Comparison of ENCODE assay signal across 1 cellular context in the genomic region with DNA sequence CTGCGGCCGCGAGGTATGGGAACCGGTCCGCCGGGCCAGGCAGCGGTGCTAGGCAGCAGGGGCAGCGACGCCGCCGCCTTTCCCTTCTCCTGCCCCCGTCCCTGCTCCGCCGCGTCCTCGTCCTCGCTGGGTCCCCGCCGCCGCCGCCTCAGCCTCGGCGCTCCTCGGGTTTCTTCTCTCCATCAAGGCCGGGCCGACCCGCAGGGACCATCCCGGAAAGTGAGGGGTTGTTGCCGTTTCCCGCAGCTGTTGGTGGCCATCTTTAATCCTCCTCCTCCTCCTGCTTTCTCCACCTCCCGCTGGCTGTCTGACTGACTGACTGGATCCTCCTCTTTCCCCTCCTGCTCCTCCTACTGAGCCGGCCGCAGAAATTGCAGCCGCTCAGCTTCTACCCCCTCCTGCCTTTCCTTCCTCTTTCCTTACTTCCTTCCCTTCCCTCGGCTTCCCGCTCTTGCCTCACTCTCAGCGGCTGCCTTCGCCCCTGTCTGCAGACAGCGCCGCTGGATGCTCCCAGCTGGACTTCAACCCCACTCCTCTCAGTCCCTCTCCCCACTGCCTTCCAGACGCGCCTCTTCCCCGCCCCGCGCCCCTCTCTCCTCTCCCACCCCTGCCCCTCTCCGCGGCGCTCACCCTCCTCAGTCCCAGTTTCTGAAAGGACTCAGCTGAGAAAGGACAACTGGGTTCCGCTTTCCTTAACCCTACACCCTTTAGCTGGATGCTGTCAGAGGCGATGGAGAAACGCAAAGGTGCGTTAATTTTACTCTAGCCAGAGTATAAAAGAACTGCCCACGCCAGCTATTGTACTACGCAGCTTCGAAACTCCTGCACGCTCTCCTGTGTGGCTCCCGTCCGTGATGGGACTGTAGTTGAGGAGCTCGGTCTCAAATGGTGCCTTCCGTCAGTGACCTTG.
TF ChIP-seq lines count a peak whose summit lies in the region.

A gene with protein sequence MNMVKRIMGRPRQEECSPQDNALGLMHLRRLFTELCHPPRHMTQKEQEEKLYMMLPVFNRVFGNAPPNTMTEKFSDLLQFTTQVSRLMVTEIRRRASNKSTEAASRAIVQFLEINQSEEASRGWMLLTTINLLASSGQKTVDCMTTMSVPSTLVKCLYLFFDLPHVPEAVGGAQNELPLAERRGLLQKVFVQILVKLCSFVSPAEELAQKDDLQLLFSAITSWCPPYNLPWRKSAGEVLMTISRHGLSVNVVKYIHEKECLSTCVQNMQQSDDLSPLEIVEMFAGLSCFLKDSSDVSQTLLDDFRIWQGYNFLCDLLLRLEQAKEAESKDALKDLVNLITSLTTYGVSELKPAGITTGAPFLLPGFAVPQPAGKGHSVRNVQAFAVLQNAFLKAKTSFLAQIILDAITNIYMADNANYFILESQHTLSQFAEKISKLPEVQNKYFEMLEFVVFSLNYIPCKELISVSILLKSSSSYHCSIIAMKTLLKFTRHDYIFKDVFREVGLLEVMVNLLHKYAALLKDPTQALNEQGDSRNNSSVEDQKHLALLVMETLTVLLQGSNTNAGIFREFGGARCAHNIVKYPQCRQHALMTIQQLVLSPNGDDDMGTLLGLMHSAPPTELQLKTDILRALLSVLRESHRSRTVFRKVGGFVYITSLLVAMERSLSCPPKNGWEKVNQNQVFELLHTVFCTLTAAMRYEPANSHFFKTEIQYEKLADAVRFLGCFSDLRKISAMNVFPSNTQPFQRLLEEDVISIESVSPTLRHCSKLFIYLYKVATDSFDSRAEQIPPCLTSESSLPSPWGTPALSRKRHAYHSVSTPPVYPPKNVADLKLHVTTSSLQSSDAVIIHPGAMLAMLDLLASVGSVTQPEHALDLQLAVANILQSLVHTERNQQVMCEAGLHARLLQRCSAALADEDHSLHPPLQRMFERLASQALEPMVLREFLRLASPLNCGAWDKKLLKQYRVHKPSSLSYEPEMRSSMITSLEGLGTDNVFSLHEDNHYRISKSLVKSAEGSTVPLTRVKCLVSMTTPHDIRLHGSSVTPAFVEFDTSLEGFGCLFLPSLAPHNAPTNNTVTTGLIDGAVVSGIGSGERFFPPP (N-terminal part only) (minus strand): TSS at position 309 of the 910 bp plus-strand sequence. CDS start 106,099 bp downstream, outside the sequence.

TF ChIP-seq in H1, 55 proteins besides CTCF, POLR2A, EP300 and RAD21 (continued from another document):
- no peak for TF ChIP-seq ZNF274 (IDR thresholded peaks at IDR 0.05; ENCODE audit: borderline replicate concordance, extremely low read depth, low read length)
- TF ChIP-seq JUN (IDR thresholded peaks at IDR 0.05; ENCODE audit: low read depth, low read length) = no peak
- TF ChIP-seq KDM1A (IDR thresholded peaks at IDR 0.05; ENCODE audit: borderline replicate concordance, low read length) = 0 out of 2 replicates have a peak, but pooled peaks have one; percentile 10
- TF ChIP-seq, protein P1, sequence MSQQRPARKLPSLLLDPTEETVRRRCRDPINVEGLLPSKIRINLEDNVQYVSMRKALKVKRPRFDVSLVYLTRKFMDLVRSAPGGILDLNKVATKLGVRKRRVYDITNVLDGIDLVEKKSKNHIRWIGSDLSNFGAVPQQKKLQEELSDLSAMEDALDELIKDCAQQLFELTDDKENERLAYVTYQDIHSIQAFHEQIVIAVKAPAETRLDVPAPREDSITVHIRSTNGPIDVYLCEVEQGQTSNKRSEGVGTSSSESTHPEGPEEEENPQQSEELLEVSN (IDR thresholded peaks at IDR 0.05) = no peak
- no peak for TF ChIP-seq NRF1 (IDR thresholded peaks at IDR 0.05; ENCODE audit: low read depth, low read length)
- TF ChIP-seq, protein P2, sequence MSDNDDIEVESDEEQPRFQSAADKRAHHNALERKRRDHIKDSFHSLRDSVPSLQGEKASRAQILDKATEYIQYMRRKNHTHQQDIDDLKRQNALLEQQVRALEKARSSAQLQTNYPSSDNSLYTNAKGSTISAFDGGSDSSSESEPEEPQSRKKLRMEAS (IDR thresholded peaks at IDR 0.05) = no peak
- TF ChIP-seq SIRT6 (IDR thresholded peaks at IDR 0.05; ENCODE audit: low read length) = no peak
- no peak for TF ChIP-seq JUND (IDR thresholded peaks at IDR 0.05; ENCODE audit: low read length)
- TF ChIP-seq CBX8 (IDR thresholded peaks at IDR 0.05; ENCODE audit: borderline replicate concordance, low read depth, low read length) = no peak
- peak; percentile 93 for TF ChIP-seq POLR2AphosphoS5 (IDR thresholded peaks at IDR 0.05; ENCODE audit: low read depth, low read length)
